Comparison of ENCODE assay signal across 2 cellular contexts in the genomic region with DNA sequence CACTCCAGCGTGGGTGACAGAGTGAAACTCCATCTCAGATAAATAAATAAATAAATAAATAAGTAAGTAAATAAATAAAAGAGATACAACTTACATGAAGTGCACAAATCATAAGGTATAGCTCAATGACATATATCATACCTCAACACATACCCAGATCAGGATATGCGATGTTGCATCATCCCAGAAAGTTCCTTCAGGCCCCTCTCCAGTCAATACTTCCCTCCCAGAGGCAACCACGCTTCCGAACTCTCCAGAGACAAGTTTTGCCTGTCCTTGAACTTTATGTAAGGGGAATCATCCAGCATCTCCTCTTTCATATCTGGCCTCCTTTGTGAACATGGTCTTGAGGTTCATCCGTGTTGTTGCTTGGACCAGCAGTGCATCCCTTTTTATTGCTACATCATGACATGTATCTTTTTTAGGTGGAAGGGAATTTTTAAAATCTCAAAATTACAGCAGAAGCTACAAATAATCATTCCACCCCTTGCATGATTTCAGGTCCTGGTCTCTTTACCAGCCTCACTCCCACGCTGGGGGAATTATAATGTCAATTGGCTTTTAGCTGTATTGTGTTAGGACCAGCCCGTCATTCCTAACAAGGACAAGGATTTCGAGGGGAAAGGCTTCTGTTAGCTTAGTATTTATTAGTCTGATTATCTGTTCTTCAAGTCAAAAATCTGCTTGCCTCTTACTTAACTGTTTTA.
A peak's percentile ranks its signal among the peaks of the same experiment; 100 is the strongest.
TF ChIP-seq lines count a peak whose summit lies in the region.

No MANE protein-coding gene starts in this region.

TF ChIP-seq in HepG2, 621 proteins besides CTCF, POLR2A, EP300 and RAD21:
- peak; percentile 31; the same call in 1 of the 2 replicates for TF ChIP-seq CEBPB (IDR thresholded peaks at IDR 0.05; ENCODE audit: borderline replicate concordance, low read depth, low read length)
- TF ChIP-seq CEBPG (CRISPR knock-in tag; IDR thresholded peaks at IDR 0.05): peak; percentile 28; the same call in 1 of the 2 replicates
- TF ChIP-seq SMAD3 (CRISPR knock-in tag; IDR thresholded peaks at IDR 0.05): no peak
- TF ChIP-seq MAFF (IDR thresholded peaks at IDR 0.05; ENCODE audit: low read depth, low read length): no peak
- no peak for TF ChIP-seq CREB1 (IDR thresholded peaks at IDR 0.05)
- TF ChIP-seq CREB1 (CRISPR knock-in tag; IDR thresholded peaks at IDR 0.05): no peak
- no peak for TF ChIP-seq ELF3 (CRISPR knock-in tag; IDR thresholded peaks at IDR 0.05)
- no peak for TF ChIP-seq SKI (IDR thresholded peaks at IDR 0.05; ENCODE audit: partially characterized antibody)
- no peak for TF ChIP-seq LCORL (IDR thresholded peaks at IDR 0.05)
- TF ChIP-seq LCORL (CRISPR knock-in tag; IDR thresholded peaks at IDR 0.05): no peak

TF ChIP-seq in K562, 482 proteins besides CTCF, POLR2A, EP300 and RAD21:
- TF ChIP-seq CEBPB (tag; IDR thresholded peaks at IDR 0.05) (0 out of 2 replicates have a peak, but pooled peaks have one; percentile 17), CEBPG (CRISPR knock-in tag; IDR thresholded peaks at IDR 0.05) (no peak), CEBPG (tag; conservative IDR thresholded peaks at IDR 0.05 in 1 of 2, IDR thresholded peaks at IDR 0.05 in 1 of 2) (peak; percentile 61 to 71), ATF3 (IDR thresholded peaks at IDR 0.05) (peak; percentile 58), ATF3 (CRISPR knock-in tag; conservative IDR thresholded peaks at IDR 0.05) (no peak)
- TF ChIP-seq, protein P1, sequence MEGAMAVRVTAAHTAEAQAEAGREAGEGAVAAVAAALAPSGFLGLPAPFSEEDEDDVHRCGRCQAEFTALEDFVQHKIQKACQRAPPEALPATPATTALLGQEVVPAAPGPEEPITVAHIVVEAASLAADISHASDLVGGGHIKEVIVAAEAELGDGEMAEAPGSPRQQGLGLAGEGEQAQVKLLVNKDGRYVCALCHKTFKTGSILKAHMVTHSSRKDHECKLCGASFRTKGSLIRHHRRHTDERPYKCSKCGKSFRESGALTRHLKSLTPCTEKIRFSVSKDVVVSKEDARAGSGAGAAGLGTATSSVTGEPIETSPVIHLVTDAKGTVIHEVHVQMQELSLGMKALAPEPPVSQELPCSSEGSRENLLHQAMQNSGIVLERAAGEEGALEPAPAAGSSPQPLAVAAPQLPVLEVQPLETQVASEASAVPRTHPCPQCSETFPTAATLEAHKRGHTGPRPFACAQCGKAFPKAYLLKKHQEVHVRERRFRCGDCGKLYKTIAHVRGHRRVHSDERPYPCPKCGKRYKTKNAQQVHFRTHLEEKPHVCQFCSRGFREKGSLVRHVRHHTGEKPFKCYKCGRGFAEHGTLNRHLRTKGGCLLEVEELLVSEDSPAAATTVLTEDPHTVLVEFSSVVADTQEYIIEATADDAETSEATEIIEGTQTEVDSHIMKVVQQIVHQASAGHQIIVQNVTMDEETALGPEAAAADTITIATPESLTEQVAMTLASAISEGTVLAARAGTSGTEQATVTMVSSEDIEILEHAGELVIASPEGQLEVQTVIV (CRISPR knock-in tag; IDR thresholded peaks at IDR 0.05; ENCODE audit: borderline replicate concordance): no peak
TF ChIP-seq in K562: peak in this region for 3.
